In genomic region chr14:101293609-101294008, GRCh38 we compare ENCODE assay signal across 17 cellular contexts.
A peak's percentile ranks its signal among the peaks of the same experiment; 100 is the strongest.
DNase-seq lines count a peak whose midpoint lies in the region; ATAC-seq and TF ChIP-seq lines count a peak whose summit lies in the region.
"Had no signal": no experiment of that assay in that cellular context is flagged by ENCODE, and none has a peak within 500 bp of the region (broad histone marks: within the 10 kb centered on the region; RNA-seq: fewer than 3 reads in every experiment).

No MANE protein-coding gene starts in this region.

- H3K79me2 ChIP-seq in GM23338 (replicated peaks; ENCODE audit: insufficient read depth): no peaks in the 10 kb centered on the region
- H3K79me2 ChIP-seq in mesendoderm (ENCODE audit: control insufficient read depth, insufficient read depth, low read length): no peaks in the 10 kb centered on the region

- peak overlapping the region; percentile 34 for H3K56ac ChIP-seq in mesendoderm (ENCODE audit: low read length)

- H3K4me3 ChIP-seq in GM23338 (peak overlapping the region; percentile 22), HUES6 (ENCODE audit: low read depth, low read length) (no peak overlapping the region), mesendoderm (ENCODE audit: low read length) (no peak overlapping the region)
- H3K4me3 ChIP-seq: HAP-1 had no signal

- H3K4ac ChIP-seq in mesendoderm (ENCODE audit: low read depth, low read length): no peak overlapping the region

- no peak for TF ChIP-seq CTCF in GM23338 (conservative IDR thresholded peaks at IDR 0.05; ENCODE audit: low read depth in 2 of 2)

- no peaks in the 10 kb centered on the region for H3K27me3 ChIP-seq in GM23338 (ENCODE audit: insufficient read depth)
- no peaks in the 10 kb centered on the region for H3K27me3 ChIP-seq in HUES6 (ENCODE audit: control insufficient read depth, insufficient read depth, low read length)
- H3K27me3 ChIP-seq in mesendoderm (ENCODE audit: insufficient read depth, low read length, poor library complexity): no peaks in the 10 kb centered on the region

- H2AFZ ChIP-seq in GM23338: no peak overlapping the region

- ATAC-seq in GM23338: peak; percentile 85
- no peak for ATAC-seq in HG03469 (IDR thresholded peaks at IDR 0.05; ENCODE audit: unreplicated experiment)
- no peak for ATAC-seq in GM21390 (IDR thresholded peaks at IDR 0.05; ENCODE audit: unreplicated experiment)

- H2BK120ac ChIP-seq in mesendoderm (ENCODE audit: low read depth, low read length): no peak overlapping the region

- H4K20me1 ChIP-seq in GM23338 (replicated peaks; ENCODE audit: insufficient read depth): no peaks in the 10 kb centered on the region

- H2BK15ac ChIP-seq in mesendoderm (replicated peaks; ENCODE audit: low read depth): no peak overlapping the region

- no peak overlapping the region for H3K23ac ChIP-seq in mesendoderm (ENCODE audit: low read length)

- H4K5ac ChIP-seq in mesendoderm (ENCODE audit: low read length): no peak overlapping the region

- H3K9ac ChIP-seq in HUES6 (ENCODE audit: low read length): no peak overlapping the region
- no peak overlapping the region for H3K9ac ChIP-seq in mesendoderm (ENCODE audit: low read length)

- peak overlapping the region; percentile 34 for H2AK5ac ChIP-seq in mesendoderm (ENCODE audit: low read length)

- H3K27me3 Mint-ChIP-seq in GM23338 (ENCODE audit: insufficient read depth, low read depth, poor library complexity): peaks cover 7% of the 10 kb centered on the region

- H3K27ac Mint-ChIP-seq in GM23338: peak overlapping the region; percentile 61
- H3K27ac Mint-ChIP-seq: B cell; CD4-positive, alpha-beta T cell; IgD-negative memory B cell had no signal

- H3K36me3 ChIP-seq in GM23338 (ENCODE audit: insufficient read depth) (peaks cover 6% of the 10 kb centered on the region; the same call in 1 of the 2 replicates), HUES6 (ENCODE audit: control insufficient read depth, insufficient read depth, low read length) (no peaks in the 10 kb centered on the region; the same call in 1 of the 2 replicates), mesendoderm (ENCODE audit: control insufficient read depth, insufficient read depth, low read length) (peaks cover 2% of the 10 kb centered on the region)
- H3K36me3 ChIP-seq: HAP-1 had no signal

- no peaks in the 10 kb centered on the region for H3K9me2 ChIP-seq in GM23338 (ENCODE audit: insufficient read depth)

- peaks cover 38% of the 10 kb centered on the region for H3K36me3 Mint-ChIP-seq in GM23338 (ENCODE audit: low read depth)
- H3K36me3 Mint-ChIP-seq: IgD-negative memory B cell had no signal

- peaks cover 34% of the 10 kb centered on the region for H3K4me1 ChIP-seq in GM23338 (ENCODE audit: insufficient read depth)
- H3K4me1 ChIP-seq in HUES6 (ENCODE audit: control insufficient read depth, insufficient read depth, low read length): peaks cover 29% of the 10 kb centered on the region
- no peaks in the 10 kb centered on the region for H3K4me1 ChIP-seq in mesendoderm (ENCODE audit: control insufficient read depth, low read depth, low read length)

- no peaks in the 10 kb centered on the region for H3F3A ChIP-seq in GM23338 (replicated peaks; ENCODE audit: low read depth)

- H3K4me3 Mint-ChIP-seq in GM23338: no peak overlapping the region
- H3K4me3 Mint-ChIP-seq: B cell; CD4-positive, alpha-beta T cell; IgD-negative memory B cell had no signal

- H3K9me3 Mint-ChIP-seq in GM23338: peaks cover 38% of the 10 kb centered on the region

- H3K18ac ChIP-seq in mesendoderm (ENCODE audit: low read length): no peak overlapping the region

- peaks cover 40% of the 10 kb centered on the region for H3K9me3 ChIP-seq in HUES6 (ENCODE audit: control insufficient read depth, insufficient read depth, low read depth, low read length)

- H3K27ac ChIP-seq in GM23338 (ENCODE audit: low read depth) (peak overlapping the region; percentile 88), HUES6 (ENCODE audit: low read depth, low read length) (peak overlapping the region; percentile 49; the same call in 1 of the 2 replicates), mesendoderm (ENCODE audit: low read depth, low read length) (no peak overlapping the region)
- H3K27ac ChIP-seq: HL-60 had no signal

- no peak overlapping the region for H2BK5ac ChIP-seq in mesendoderm (ENCODE audit: low read length)

- no peaks in the 10 kb centered on the region for H3K79me1 ChIP-seq in mesendoderm (ENCODE audit: low read length)

- H3K4me2 ChIP-seq in GM23338 (peak overlapping the region; percentile 62), mesendoderm (ENCODE audit: low read length) (no peak overlapping the region)

- no peak for DNase-seq in GM23338 (ENCODE audit: low spot score)
- DNase-seq in astrocyte of the hippocampus (ENCODE audit: low read depth, low spot score): peak; percentile 36
- no peak for DNase-seq in mesendoderm
- no peak for DNase-seq in GM03348 (ENCODE audit: low spot score)
- DNase-seq: ACHN; C1 segment of cervical spinal cord; CD4-positive, alpha-beta T cell; DMS79; GOT3; KG1 had no signal

- peaks cover 31% of the 10 kb centered on the region for H3K4me1 Mint-ChIP-seq in GM23338
- H3K4me1 Mint-ChIP-seq: B cell, IgD-negative memory B cell had no signal

- H4K8ac ChIP-seq in mesendoderm (ENCODE audit: low read depth, low read length): no peak overlapping the region

TF ChIP-seq in GM23338, 12 proteins besides CTCF, POLR2A, EP300 and RAD21 (continues in another document):
- no peak for TF ChIP-seq ETS1 (IDR thresholded peaks at IDR 0.05)
- no peak for TF ChIP-seq REST (IDR thresholded peaks at IDR 0.05; ENCODE audit: unreplicated experiment)
